ENCODE assay signal across 8 cellular contexts in the genomic region with DNA sequence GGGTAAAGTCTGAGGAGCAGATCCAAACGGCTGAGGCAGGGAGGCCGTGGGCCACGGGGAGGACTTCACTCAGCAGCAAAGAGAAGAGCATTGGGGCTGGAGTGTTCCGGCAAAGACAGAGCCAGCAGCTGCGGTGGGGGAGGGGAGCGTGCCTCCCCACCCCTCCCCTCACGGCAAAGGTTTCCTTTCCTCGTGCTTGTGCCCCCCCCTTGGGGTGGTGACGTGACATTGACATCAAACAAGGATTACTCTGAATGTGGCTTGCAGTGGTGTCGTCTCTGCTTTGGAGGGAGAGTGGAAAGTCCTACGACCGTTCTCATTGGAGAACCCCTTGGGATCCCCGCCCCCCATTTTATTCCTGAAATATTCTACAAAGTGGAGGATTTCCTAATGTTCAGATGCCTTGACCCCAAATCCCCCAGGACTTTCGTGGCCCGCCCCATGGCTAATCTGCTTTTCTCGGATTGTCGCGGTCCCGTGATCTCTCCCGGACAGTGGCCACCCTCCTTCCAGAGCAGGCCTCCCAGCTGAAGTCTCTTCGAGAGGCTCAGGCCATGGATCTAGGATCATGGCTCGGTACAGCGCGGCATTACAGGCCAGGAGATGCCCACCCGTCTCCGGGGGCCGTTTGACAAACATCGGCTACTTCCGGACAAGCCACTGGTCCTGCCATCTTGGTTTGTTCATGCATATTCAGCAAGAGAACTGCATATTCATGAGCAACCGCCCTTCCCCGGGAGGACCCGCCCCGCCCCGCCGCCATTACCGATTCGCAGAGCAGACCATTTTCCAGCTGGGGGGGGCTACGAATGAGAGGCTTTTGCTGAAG.
DNase-seq lines count a peak whose midpoint lies in the region; ATAC-seq and TF ChIP-seq lines count a peak whose summit lies in the region.

No MANE protein-coding gene starts in this region.

- peak; percentile 12 for ATAC-seq in HG03457 (IDR thresholded peaks at IDR 0.05; ENCODE audit: unreplicated experiment)

- peak overlapping the region; percentile 90 for H3K4me3 ChIP-seq in AG10803 (ENCODE audit: low read length)

- peak; percentile 93 for DNase-seq in AG10803 (ENCODE audit: low read depth)
- DNase-seq in GM19240 (ENCODE audit: insufficient read length, low spot score), result peak; percentile 80
- DNase-seq in NCI-H524 treated with DMSO at 0.1 percent for 48 hours (lab: John Stamatoyannopoulos, UW), result peak; percentile 20
- DNase-seq in activated CD4-positive, alpha-beta T cell treated with anti-CD3 and anti-CD28 coated beads for 48 hours, result peak; percentile 93
- DNase-seq in kidney tubule cell (ENCODE audit: low spot score), result peak; percentile 93
- peak; percentile 89 to 90 for DNase-seq in stimulated activated CD4-positive, alpha-beta T cell treated with anti-CD3 and anti-CD28 coated beads, Interleukin-15, amount 100 ng/mL, for 48 hours (ENCODE audit: low read depth in 2 of 2)

- peak overlapping the region; percentile 100 for H3K27ac ChIP-seq in cingulate gyrus (ENCODE audit: low read depth, low read length)

- no peak for TF ChIP-seq CTCF in AG10803 (conservative IDR thresholded peaks at IDR 0.05; ENCODE audit: low read length)

Comparison
In these comparisons a context has a peak if more than half of its experiments do, and no peak if none do; other contexts are left out.
1. Peak in every context shown above with its lines: DNase-seq, ATAC-seq, H3K4me3 ChIP-seq and H3K27ac ChIP-seq.
2. DNase-seq: peak in every context shown above with its lines; median percentile 93 in AG10803; 93 in activated CD4-positive, alpha-beta T cell treated with anti-CD3 and anti-CD28 coated beads for 48 hours; 93 in kidney tubule cell; 90 in stimulated activated CD4-positive, alpha-beta T cell treated with anti-CD3 and anti-CD28 coated beads, Interleukin-15, amount 100 ng/mL, for 48 hours; 80 in GM19240; 20 in NCI-H524 treated with DMSO at 0.1 percent for 48 hours.